ENCODE assay signal across 25 cellular contexts in genomic region chrX:27439771-27440170, GRCh38. TPM values are rescaled to one million over a fixed set of nuclear protein-coding genes. Genes with fewer than 3 reads are reported as not detected.
DNase-seq lines count a peak whose midpoint lies in the region; ATAC-seq, FAIRE-seq and TF ChIP-seq lines count a peak whose summit lies in the region.
"Had no signal": no experiment of that assay in that cellular context is flagged by ENCODE, and none has a peak within 500 bp of the region (broad histone marks: within the 10 kb centered on the region; RNA-seq: fewer than 3 reads in every experiment).

No MANE protein-coding gene starts in this region.

- no peak overlapping the region for H3K9ac ChIP-seq in endothelial cell of umbilical vein (replicated peaks; ENCODE audit: extremely low read depth, insufficient read depth, low read length)

- TF ChIP-seq POLR2A in endothelial cell of umbilical vein (IDR thresholded peaks at IDR 0.05; ENCODE audit: low read depth, low read length) = no peak

- no peaks in the 10 kb centered on the region for H3K9me1 ChIP-seq in endothelial cell of umbilical vein (replicated peaks; ENCODE audit: control insufficient read depth, extremely low read depth, insufficient read depth, low read length)

- H3K4me2 ChIP-seq in endothelial cell of umbilical vein (ENCODE audit: insufficient read depth, low read length) = no peak overlapping the region

- no peaks in the 10 kb centered on the region for H3K9me3 ChIP-seq in endothelial cell of umbilical vein (replicated peaks; ENCODE audit: control insufficient read depth, insufficient read depth, low read length)
- H3K9me3 ChIP-seq: HAP-1 had no signal

- H3K4me3 ChIP-seq in astrocyte of the cerebellum (ENCODE audit: low read depth, low read length) (no peak overlapping the region), choroid plexus epithelial cell (ENCODE audit: low read depth, low read length) (no peak overlapping the region), endothelial cell of umbilical vein (replicated peaks in 1 of 3; ENCODE audit: insufficient read depth in 1 of 3, low read depth in 1 of 3, low read length in 3 of 3) (no peak overlapping the region)
- H3K4me3 ChIP-seq: HAP-1 had no signal

- H3K27ac ChIP-seq in endothelial cell of umbilical vein (ENCODE audit: insufficient read depth, low read depth, low read length) = peak overlapping the region; percentile 8

- no peaks in the 10 kb centered on the region for H3K79me2 ChIP-seq in endothelial cell of umbilical vein (ENCODE audit: control insufficient read depth, insufficient read depth, low read length)

- H3K4me1 ChIP-seq in endothelial cell of umbilical vein (ENCODE audit: control insufficient read depth, extremely low read depth, insufficient read depth, low read length) = peaks cover 2% of the 10 kb centered on the region
- H3K4me1 ChIP-seq: HAP-1 had no signal

- H3K27me3 ChIP-seq in endothelial cell of umbilical vein (ENCODE audit: control insufficient read depth in 2 of 2, insufficient read depth in 2 of 2, low read length in 2 of 2) = no peaks in the 10 kb centered on the region

- intact Hi-C loops in endothelial cell of umbilical vein (cut with micrococcal nuclease) = no loop called here

- H3K36me3 ChIP-seq in endothelial cell of umbilical vein (ENCODE audit: control insufficient read depth in 2 of 2, extremely low read depth in 1 of 2, insufficient read depth in 2 of 2, low read length in 2 of 2) = no peaks in the 10 kb centered on the region
- H3K36me3 ChIP-seq: HAP-1 had no signal

- FAIRE-seq in endothelial cell of umbilical vein (lab: Jason Lieb, UNC) = no peak
- FAIRE-seq: GM12891, GM18507, H54 had no signal

- POLR2A ChIA-PET in endothelial cell of umbilical vein (lab: Charles Lee) = no interaction called here

- TF ChIP-seq CTCF in astrocyte of the cerebellum (IDR thresholded peaks at IDR 0.05; ENCODE audit: low read depth, low read length, missing control alignments) (no peak), choroid plexus epithelial cell (conservative IDR thresholded peaks at IDR 0.05; ENCODE audit: low read depth, low read length) (no peak), endothelial cell of umbilical vein (IDR thresholded peaks at IDR 0.05; ENCODE audit: extremely low read depth in 1 of 2, insufficient read depth in 1 of 2, low read depth in 1 of 2, low read length in 2 of 2) (no peak)

- ATAC-seq in GM19467 (IDR thresholded peaks at IDR 0.05; ENCODE audit: unreplicated experiment) (no peak), HG03135 (IDR thresholded peaks at IDR 0.05; ENCODE audit: unreplicated experiment) (no peak)

- in situ Hi-C loops in astrocyte of the cerebellum (cut with HindIII; ENCODE audit: low sequenced_read_pairs) = no loop called here

- no peak overlapping the region for H2AFZ ChIP-seq in endothelial cell of umbilical vein (ENCODE audit: low read depth, low read length)

- H4K20me1 ChIP-seq in endothelial cell of umbilical vein (replicated peaks; ENCODE audit: control insufficient read depth, extremely low read depth, insufficient read depth, low read length) = no peaks in the 10 kb centered on the region

- DNase-seq in astrocyte of the cerebellum (ENCODE audit: low read depth) = peak; percentile 6
- peak; percentile 1 for DNase-seq in choroid plexus epithelial cell (ENCODE audit: low read depth)
- DNase-seq in endothelial cell of umbilical vein (ENCODE audit: low read depth, low spot score) = peak; percentile 70
- DNase-seq in renal cortical epithelial cell (ENCODE audit: low read depth) = peak; percentile 13
- no peak for DNase-seq in activated CD4-positive, alpha-beta T cell treated with anti-CD3 and anti-CD28 coated beads for 48 hours
- no peak for DNase-seq in HuH-7 (ENCODE audit: low spot score)
- DNase-seq: C1 segment of cervical spinal cord; Calu3; CD4-positive, alpha-beta memory T cell; COR-L47; DMS53; DMS79 treated with DMSO at 0.1 percent for 48 hours; GF-D8; GOT3; HFFc6 had no signal

- dilution Hi-C loops in endothelial cell of umbilical vein (cut with MboI; ENCODE audit: extremely low pct_ligation_motif_present, low sequenced_read_pairs) = no loop called here

- CTCF ChIA-PET in endothelial cell of umbilical vein (lab: Charles Lee) = no interaction called here

- BruUV-seq in endothelial cell of umbilical vein (replicated peaks; lab: Mats Ljungman, UMichigan) = TSS peak; percentile 52

TF ChIP-seq in endothelial cell of umbilical vein, 7 proteins besides CTCF, POLR2A, EP300 and RAD21:
- TF ChIP-seq MYC (IDR thresholded peaks at IDR 0.05; ENCODE audit: low read depth, low read length) = no peak
- no peak for TF ChIP-seq EZH2 (IDR thresholded peaks at IDR 0.05; ENCODE audit: borderline replicate concordance, low read depth, low read length, severe bottlenecking)
- TF ChIP-seq FOS (IDR thresholded peaks at IDR 0.05; ENCODE audit: borderline replicate concordance, insufficient read depth, low read length) = no peak
TF ChIP-seq in endothelial cell of umbilical vein: peak in this region for 0.

RNA-seq across cellular contexts. Expression of gene PPP4R3C, which starts 23.4 kb away (rescaled TPM):
- not detected in 2 replicates for total RNA-seq in endothelial cell of umbilical vein
- polyA plus RNA-seq in endothelial cell of umbilical vein = not detected in 2 replicates
- polyA plus RNA-seq in endothelial cell of umbilical vein (2011; cell fraction: cytosol; rRNA removed) = not detected in 2 replicates
- not detected in 2 replicates for polyA plus RNA-seq in endothelial cell of umbilical vein (2011; cell fraction: nucleus; rRNA removed)
- not detected in 2 replicates for polyA plus RNA-seq in endothelial cell of umbilical vein (2012)
- polyA minus RNA-seq in endothelial cell of umbilical vein = not detected in 2 replicates
- not detected for polyA minus RNA-seq in endothelial cell of umbilical vein (2011; cell fraction: cytosol; rRNA and poly(A)+ RNA removed)
- polyA minus RNA-seq in endothelial cell of umbilical vein (2011; cell fraction: nucleus; rRNA and poly(A)+ RNA removed) = not detected in 2 replicates
- total RNA-seq in renal cortical epithelial cell = not detected in 2 replicates
- total RNA-seq: A172; A673; Calu3; CD4-positive, alpha-beta memory T cell; G401; HFFc6 had no signal
- polyA plus RNA-seq: BJ; CD4-positive, alpha-beta memory T cell had no signal

Comparison
In these comparisons a context has a peak if more than half of its experiments do, and no peak if none do; other contexts are left out.
1. DNase-seq: peak in astrocyte of the cerebellum (single experiment), choroid plexus epithelial cell (single experiment), endothelial cell of umbilical vein (single experiment) and renal cortical epithelial cell (single experiment); none in activated CD4-positive, alpha-beta T cell treated with anti-CD3 and anti-CD28 coated beads for 48 hours (single experiment) and HuH-7 (single experiment).